Comparison of ENCODE assay signal across 13 cellular contexts in the genomic region with DNA sequence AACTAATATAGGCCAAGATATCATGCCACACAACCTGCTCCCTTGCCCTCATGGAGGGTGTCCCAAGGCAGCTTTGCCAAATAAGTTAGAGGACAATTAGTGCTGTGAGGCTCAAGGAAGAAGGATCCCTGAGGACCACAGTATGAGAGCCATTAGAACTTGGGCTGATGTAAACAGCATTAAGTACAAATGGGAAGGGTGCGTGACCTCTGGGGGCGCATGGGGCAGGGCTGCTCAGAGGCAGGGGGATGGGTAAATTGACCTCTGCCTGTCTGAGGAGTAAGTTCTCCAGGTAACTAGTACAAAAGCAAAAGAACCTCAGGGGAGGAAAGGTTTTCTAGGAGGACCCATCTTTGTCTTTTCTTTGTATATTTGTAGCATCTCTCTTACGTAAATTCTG. TPM values are rescaled to one million over a fixed set of nuclear protein-coding genes. Genes with fewer than 3 reads are reported as not detected.
DNase-seq lines count a peak whose midpoint lies in the region; ATAC-seq, FAIRE-seq and TF ChIP-seq lines count a peak whose summit lies in the region.
"Had no signal": no experiment of that assay in that cellular context is flagged by ENCODE, and none has a peak within 500 bp of the region (broad histone marks: within the 10 kb centered on the region; RNA-seq: fewer than 3 reads in every experiment).

No MANE protein-coding gene starts in this region.

- DNase-seq in CD4-positive, alpha-beta memory T cell = peak in 1 of 5 donors; percentile 2
- no peak for DNase-seq in activated CD4-positive, alpha-beta memory T cell treated with anti-CD3 and anti-CD28 coated beads for 36 hours
- no peak for DNase-seq in left ventricle myocardium inferior
- no peak for DNase-seq in gastrocnemius medialis
- DNase-seq in frontal cortex (ENCODE audit: low spot score in 2 of 2) = no peak
- no peak for DNase-seq in anterior cingulate cortex (lab: John Stamatoyannopoulos, UW)
- no peak for DNase-seq in NOMO-1 treated with dmso at 0.1 percent for 144 hours (lab: John Stamatoyannopoulos, UW; ENCODE audit: unreplicated experiment)
- DNase-seq: NCI-H446 treated with DMSO at 0.1 percent for 48 hours, occipital lobe, SHP77, WERI-Rb-1 had no signal

- TF ChIP-seq POLR2A in gastrocnemius medialis (IDR thresholded peaks at IDR 0.05) = no peak

- H3K9me3 ChIP-seq in CD4-positive, alpha-beta memory T cell (ENCODE audit: control insufficient read depth in 1 of 2, low read length in 2 of 2) = no peaks in the 10 kb centered on the region
- H3K9me3 ChIP-seq in left ventricle myocardium inferior (replicated peaks) (peaks cover 5% of the 10 kb centered on the region), gastrocnemius medialis (no peaks in the 10 kb centered on the region)

- CTCF ChIA-PET in CD4-positive, alpha-beta memory T cell (lab: Charles Lee; ENCODE audit: partially characterized antibody) = interaction anchor here (1.4 to 2.0 kb wide), 5 partner anchors 14 to 146 kb away, joined by 3 to 10 read pairs (median 4); no protein-coding TSS in a partner anchor
- CTCF ChIA-PET in activated CD4-positive, alpha-beta memory T cell treated with anti-CD3 and anti-CD28 coated beads for 36 hours (lab: Charles Lee) = interaction anchor here (1.1 to 1.4 kb wide), 3 partner anchors 23 to 138 kb away, joined by 3 to 5 read pairs (median 3); no protein-coding TSS in a partner anchor

- H3K4me3 ChIP-seq in CD4-positive, alpha-beta memory T cell (ENCODE audit: low read length in 2 of 2) = no peak overlapping the region
- H3K4me3 ChIP-seq in left ventricle myocardium inferior = no peak overlapping the region
- H3K4me3 ChIP-seq in gastrocnemius medialis = no peak overlapping the region

- H3K4me1 Mint-ChIP-seq in CD4-positive, alpha-beta memory T cell = peaks cover 25 to 35% (median 30%) of the 10 kb centered on the region in 4 donors
- peaks cover 35% of the 10 kb centered on the region for H3K4me1 Mint-ChIP-seq in activated CD4-positive, alpha-beta memory T cell treated with anti-CD3 and anti-CD28 coated beads for 36 hours (ENCODE audit: low read depth)

- no peaks in the 10 kb centered on the region for H3K36me3 ChIP-seq in CD4-positive, alpha-beta memory T cell (ENCODE audit: insufficient read depth, low read length)
- H3K36me3 ChIP-seq in left ventricle myocardium inferior (no peaks in the 10 kb centered on the region), gastrocnemius medialis (no peaks in the 10 kb centered on the region)
- H3K36me3 ChIP-seq: WERI-Rb-1 had no signal

- peak overlapping the region; percentile 85 to 93 (median 91) for H3K27ac Mint-ChIP-seq in CD4-positive, alpha-beta memory T cell
- H3K27ac Mint-ChIP-seq in activated CD4-positive, alpha-beta memory T cell treated with anti-CD3 and anti-CD28 coated beads for 36 hours = peak overlapping the region; percentile 81

- no peaks in the 10 kb centered on the region for H3K27me3 ChIP-seq in CD4-positive, alpha-beta memory T cell (ENCODE audit: insufficient read depth, low read length)
- H3K27me3 ChIP-seq in left ventricle myocardium inferior (ENCODE audit: low read depth) (no peaks in the 10 kb centered on the region), gastrocnemius medialis (no peaks in the 10 kb centered on the region)

- no peak for FAIRE-seq in frontal cortex (lab: Jason Lieb, UNC)
- FAIRE-seq: GM12892 had no signal

- H3K27me3 Mint-ChIP-seq in CD4-positive, alpha-beta memory T cell = no peaks in the 10 kb centered on the region
- H3K27me3 Mint-ChIP-seq in activated CD4-positive, alpha-beta memory T cell treated with anti-CD3 and anti-CD28 coated beads for 36 hours = no peaks in the 10 kb centered on the region

- H3K9me3 Mint-ChIP-seq in CD4-positive, alpha-beta memory T cell = peaks cover 0 to 2% (median 0%) of the 10 kb centered on the region in 8 donors
- no peaks in the 10 kb centered on the region for H3K9me3 Mint-ChIP-seq in activated CD4-positive, alpha-beta memory T cell treated with anti-CD3 and anti-CD28 coated beads for 36 hours

- in situ Hi-C loops in gastrocnemius medialis (cut with MboI; ENCODE audit: low sequenced_read_pairs in 4 of 4) = no loop called here

- no peak for TF ChIP-seq CTCF in left ventricle myocardium inferior (IDR thresholded peaks at IDR 0.05; ENCODE audit: borderline replicate concordance)
- TF ChIP-seq CTCF in gastrocnemius medialis (IDR thresholded peaks at IDR 0.05 in 4 of 5, conservative IDR thresholded peaks at IDR 0.05 in 1 of 5) = no peak

- H3K4me3 Mint-ChIP-seq in CD4-positive, alpha-beta memory T cell = peak overlapping the region in 7 of 8 donors; percentile 50 to 87 (median 69)
- no peak overlapping the region for H3K4me3 Mint-ChIP-seq in activated CD4-positive, alpha-beta memory T cell treated with anti-CD3 and anti-CD28 coated beads for 36 hours

- peaks cover 0 to 3% of the 10 kb centered on the region in 2 donors for H3K36me3 Mint-ChIP-seq in CD4-positive, alpha-beta memory T cell
- no peaks in the 10 kb centered on the region for H3K36me3 Mint-ChIP-seq in activated CD4-positive, alpha-beta memory T cell treated with anti-CD3 and anti-CD28 coated beads for 36 hours

- ATAC-seq in gastrocnemius medialis (peak in 1 of 2 donors; percentile 39), GM21529 (IDR thresholded peaks at IDR 0.05; ENCODE audit: unreplicated experiment) (no peak)

- peaks cover 26% of the 10 kb centered on the region for H3K4me1 ChIP-seq in CD4-positive, alpha-beta memory T cell (ENCODE audit: insufficient read depth, low read length)
- H3K4me1 ChIP-seq in left ventricle myocardium inferior = peaks cover 39% of the 10 kb centered on the region
- peaks cover 3 to 22% of the 10 kb centered on the region in 2 donors for H3K4me1 ChIP-seq in gastrocnemius medialis

- POLR2A ChIA-PET in CD4-positive, alpha-beta memory T cell (lab: Charles Lee; ENCODE audit: partially characterized antibody) = interaction anchor here (0.8 to 1.4 kb wide), 3 partner anchors 10 to 1500 kb away, joined by 3 to 5 read pairs (median 4); no protein-coding TSS in a partner anchor
- POLR2A ChIA-PET in activated CD4-positive, alpha-beta memory T cell treated with anti-CD3 and anti-CD28 coated beads for 36 hours (lab: Charles Lee) = interaction anchor here (0.6 kb wide), 1 partner anchor 27 kb away, joined by 3 read pairs; no protein-coding TSS in a partner anchor

- intact Hi-C loops in CD4-positive, alpha-beta memory T cell (cut with micrococcal nuclease) = no loop called here
- intact Hi-C loops in activated CD4-positive, alpha-beta memory T cell treated with anti-CD3 and anti-CD28 coated beads for 36 hours (cut with micrococcal nuclease) = loop anchor here (2.0 to 10.0 kb wide), 2 partner anchors 28 to 66 kb away; no protein-coding TSS in a partner anchor
- intact Hi-C loops in left ventricle myocardium inferior (cut with micrococcal nuclease) (no loop called here), gastrocnemius medialis (cut with DNase I; ENCODE audit: low total_unique reads) (no loop called here)

- no peak overlapping the region for H3K27ac ChIP-seq in CD4-positive, alpha-beta memory T cell (ENCODE audit: low read depth, low read length)
- H3K27ac ChIP-seq in left ventricle myocardium inferior (replicated peaks) = peak overlapping the region; percentile 77
- peak overlapping the region; percentile 37 to 62 (median 50) for H3K27ac ChIP-seq in gastrocnemius medialis
- H3K27ac ChIP-seq: WERI-Rb-1 had no signal

RNA-seq across cellular contexts. Expression of a gene that starts 16.2 kb away (rescaled TPM):
- under 1 TPM; 0.03 to 0.17 TPM for total RNA-seq in CD4-positive, alpha-beta memory T cell
- polyA plus RNA-seq in CD4-positive, alpha-beta memory T cell = under 1 TPM in 1 of 2 donors, not detected in 1; 0.15 TPM
- total RNA-seq in activated CD4-positive, alpha-beta memory T cell treated with anti-CD3 and anti-CD28 coated beads for 36 hours = not detected
- total RNA-seq in left ventricle myocardium inferior (250 TPM), gastrocnemius medialis (100 to 1,000 TPM in 2 of 4 donors, 10 to 100 TPM in 2; 78.8 to 118 (median 101) TPM), frontal cortex (8.2 TPM)

RNA-seq across cellular contexts. Expression of a gene that starts 59.6 kb away (rescaled TPM):
- total RNA-seq in CD4-positive, alpha-beta memory T cell = 1 to 10 TPM; 4.5 to 5.8 TPM
- polyA plus RNA-seq in CD4-positive, alpha-beta memory T cell = 1 to 10 TPM; 1.4 to 4.4 TPM
- 1 to 10 TPM; 1.5 to 2.3 TPM for total RNA-seq in activated CD4-positive, alpha-beta memory T cell treated with anti-CD3 and anti-CD28 coated beads for 36 hours
- total RNA-seq in left ventricle myocardium inferior (55.5 TPM), gastrocnemius medialis (10 to 100 TPM; 26.7 to 50.6 (median 48.4) TPM), frontal cortex (26.5 TPM)
